ENCODE assay signal across 9 cellular contexts in the genomic region with DNA sequence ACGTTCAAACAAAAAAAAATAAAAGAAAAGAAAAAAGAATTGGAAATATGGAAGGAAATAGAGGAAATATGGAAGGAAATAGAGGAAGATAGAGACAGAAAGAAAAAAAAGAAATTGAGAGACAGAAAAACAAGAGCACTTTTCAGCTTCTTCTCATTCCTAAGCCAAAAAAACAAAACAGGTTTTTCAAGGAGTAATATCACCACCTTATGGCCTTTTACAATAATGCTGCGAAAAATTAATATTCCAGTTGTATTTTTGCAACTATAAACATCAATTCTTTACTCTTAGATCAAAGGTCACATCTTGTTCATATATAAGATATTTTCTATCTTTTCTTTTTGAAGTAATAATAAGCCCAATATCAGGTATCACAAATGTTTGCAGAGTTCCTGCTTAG.
DNase-seq lines count a peak whose midpoint lies in the region; ATAC-seq and TF ChIP-seq lines count a peak whose summit lies in the region.
"Had no signal": no experiment of that assay in that cellular context is flagged by ENCODE, and none has a peak within 500 bp of the region (broad histone marks: within the 10 kb centered on the region; RNA-seq: fewer than 3 reads in every experiment).

No MANE protein-coding gene starts in this region.

- H3K27me3 Mint-ChIP-seq in activated CD8-positive, alpha-beta memory T cell treated with anti-CD3 and anti-CD28 coated beads, Interleukin-2, amount 10 ng/mL, durations not matched to agents 7 days and 5 days: no peaks in the 10 kb centered on the region

- CTCF ChIA-PET in activated CD8-positive, alpha-beta memory T cell treated with anti-CD3 and anti-CD28 coated beads, Interleukin-2, amount 10 ng/mL, durations not matched to agents 7 days and 5 days (lab: Charles Lee): no interaction called here

- TF ChIP-seq CTCF in AG10803 (conservative IDR thresholded peaks at IDR 0.05; ENCODE audit: low read length): peak; percentile 52

- H3K27me3 ChIP-seq in adipocyte (replicated peaks; ENCODE audit: control insufficient read depth, insufficient read depth, low read length): no peaks in the 10 kb centered on the region

- no peaks in the 10 kb centered on the region for H3K9me3 ChIP-seq in adipocyte (ENCODE audit: control insufficient read depth, low read length)

- in situ Hi-C loops in KBM-7 (cut with MboI; ENCODE audit: low pct_unique_long_range_greater_than_20kb, low sequenced_read_pairs): no loop called here

- H3K4me3 Mint-ChIP-seq in activated CD8-positive, alpha-beta memory T cell treated with anti-CD3 and anti-CD28 coated beads, Interleukin-2, amount 10 ng/mL, durations not matched to agents 7 days and 5 days: no peak overlapping the region

- no peaks in the 10 kb centered on the region for H3K4me1 Mint-ChIP-seq in activated CD8-positive, alpha-beta memory T cell treated with anti-CD3 and anti-CD28 coated beads, Interleukin-2, amount 10 ng/mL, durations not matched to agents 7 days and 5 days

- H3K4me3 ChIP-seq in AG10803 (ENCODE audit: low read length): no peak overlapping the region
- no peak overlapping the region for H3K4me3 ChIP-seq in adipocyte (ENCODE audit: low read length)

- no peak overlapping the region for H3K27ac Mint-ChIP-seq in activated CD8-positive, alpha-beta memory T cell treated with anti-CD3 and anti-CD28 coated beads, Interleukin-2, amount 10 ng/mL, durations not matched to agents 7 days and 5 days

- H3K4me1 ChIP-seq in adipocyte (ENCODE audit: control insufficient read depth, insufficient read depth, low read length): no peaks in the 10 kb centered on the region

- no peaks in the 10 kb centered on the region for H3K9me3 Mint-ChIP-seq in activated CD8-positive, alpha-beta memory T cell treated with anti-CD3 and anti-CD28 coated beads, Interleukin-2, amount 10 ng/mL, durations not matched to agents 7 days and 5 days (ENCODE audit: low read depth)

- intact Hi-C loops in cardiac septum (cut with DNase I): no loop called here

- no peaks in the 10 kb centered on the region for H3K36me3 ChIP-seq in adipocyte (ENCODE audit: control insufficient read depth, insufficient read depth, low read length, severe bottlenecking)

- DNase-seq in AG10803 (ENCODE audit: low read depth): peak; percentile 12
- DNase-seq in KBM-7: peak; percentile 8
- DNase-seq in adipocyte (ENCODE audit: low read depth): peak; percentile 1
- peak; percentile 32 for DNase-seq in kidney glomerular epithelial cell (lab: John Stamatoyannopoulos, UW)
- no peak for DNase-seq in T-helper 2 cell
- DNase-seq in activated CD8-positive, alpha-beta memory T cell treated with anti-CD3 and anti-CD28 coated beads, Interleukin-2, amount 10 ng/mL, durations not matched to agents 7 days and 5 days: no peak
- DNase-seq in NCI-H774 (lab: John Stamatoyannopoulos, UW): no peak
- DNase-seq in cardiac septum (ENCODE audit: low spot score): no peak
- DNase-seq: small intestine had no signal

- H3K36me3 Mint-ChIP-seq in activated CD8-positive, alpha-beta memory T cell treated with anti-CD3 and anti-CD28 coated beads, Interleukin-2, amount 10 ng/mL, durations not matched to agents 7 days and 5 days: no peaks in the 10 kb centered on the region

- no peak for ATAC-seq in activated CD8-positive, alpha-beta memory T cell treated with anti-CD3 and anti-CD28 coated beads, Interleukin-2, amount 10 ng/mL, durations not matched to agents 7 days and 5 days

- H3K9ac ChIP-seq in adipocyte (ENCODE audit: low read length): no peak overlapping the region

Comparison
In these comparisons a context has a peak if more than half of its experiments do, and no peak if none do; other contexts are left out.
1. DNase-seq: peak in AG10803 (single experiment), KBM-7 (single experiment), adipocyte (single experiment) and kidney glomerular epithelial cell (single experiment); none in T-helper 2 cell (0 of 5), activated CD8-positive, alpha-beta memory T cell treated with anti-CD3 and anti-CD28 coated beads, Interleukin-2, amount 10 ng/mL, durations not matched to agents 7 days and 5 days (single experiment), NCI-H774 (single experiment) and cardiac septum (single experiment).